ENCODE assay signal across 9 cellular contexts in the genomic region with DNA sequence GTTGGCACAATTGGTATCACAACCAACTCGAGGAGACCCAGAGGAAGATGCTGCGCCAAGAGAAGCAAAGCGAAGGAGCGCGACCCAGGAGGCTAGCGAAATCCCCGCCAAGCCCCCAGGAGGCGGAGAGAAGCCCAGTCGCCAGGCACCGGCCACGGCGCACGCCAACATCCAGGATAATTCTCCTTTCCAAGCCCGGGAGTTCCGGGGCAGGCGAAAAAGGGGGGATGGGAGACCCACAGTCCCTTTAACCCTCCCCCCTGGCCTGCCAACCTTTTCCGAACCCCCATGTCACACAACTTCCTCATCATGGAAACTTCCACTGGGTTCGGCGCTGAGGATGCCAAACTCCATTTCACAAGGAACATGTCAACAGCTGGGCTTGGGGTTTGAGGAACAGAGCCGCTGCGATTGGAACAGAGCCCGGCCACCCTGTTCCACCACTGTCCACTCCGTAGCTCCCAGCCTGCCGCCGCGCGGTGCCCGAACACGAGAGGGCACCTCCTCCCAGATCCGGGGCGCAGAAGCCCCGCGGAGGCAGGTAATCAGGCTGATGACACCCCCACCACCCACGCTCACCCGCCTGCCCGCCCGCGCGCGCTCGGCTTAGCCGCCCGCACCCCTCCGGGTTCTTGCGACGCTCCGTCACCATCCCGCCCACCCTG. TPM values are rescaled to one million over a fixed set of nuclear protein-coding genes. Genes with fewer than 3 reads are reported as not detected.
A peak's percentile ranks its signal among the peaks of the same experiment; 100 is the strongest.
DNase-seq lines count a peak whose midpoint lies in the region; ATAC-seq lines count a peak whose summit lies in the region.
"Had no signal": no experiment of that assay in that cellular context is flagged by ENCODE, and none has a peak within 500 bp of the region (broad histone marks: within the 10 kb centered on the region; RNA-seq: fewer than 3 reads in every experiment).

No MANE protein-coding gene starts in this region.

- no peak for ATAC-seq in HG02973 (IDR thresholded peaks at IDR 0.05; ENCODE audit: unreplicated experiment)

- peak overlapping the region; percentile 60 for H3K4me3 ChIP-seq in skeletal muscle cell (ENCODE audit: low read depth, low read length)

- DNase-seq in 8988T (peak; percentile 60), HT1080 (ENCODE audit: low read depth) (peak; percentile 35), T47D (ENCODE audit: low read depth in 1 of 2, low spot score in 1 of 2) (peak; percentile 64 to 82), iPS-NIHi7 (ENCODE audit: extremely low spot score) (peak; percentile 43), skeletal muscle cell (ENCODE audit: low read depth) (no peak), NCI-H774 (lab: John Stamatoyannopoulos, UW) (no peak), middle frontal gyrus (ENCODE audit: extremely low spot score, low spot score) (no peak)

- in situ Hi-C loops in T47D (cut with HindIII; ENCODE audit: low pct_unique_long_range_greater_than_20kb, low sequenced_read_pairs) = no loop called here

RNA-seq across cellular contexts. Expression of a gene that starts 0.6 kb away (rescaled TPM):
- total RNA-seq in HT1080 (2014; rRNA removed; shearing (Covaris generic)) = 0.69 and 1.3 TPM in 2 replicates
- polyA plus RNA-seq in HT1080 (2015; cell fraction: cytosol; rRNA removed) = 0.10 TPM in 2 replicates
- polyA plus RNA-seq in HT1080 (2015; cell fraction: nucleus; rRNA removed) = 0.02 and 0.16 TPM in 2 replicates
- total RNA-seq: activated naive CD4-positive, alpha-beta T cell treated with anti-CD3 and anti-CD28 coated beads, Interleukin-2, amount 50 U/mL, for 72 hours had no signal

Comparison
In these comparisons a context has a peak if more than half of its experiments do, and no peak if none do; other contexts are left out.
1. DNase-seq: peak in 8988T (single experiment), HT1080 (single experiment), T47D (2 of 2) and iPS-NIHi7 (single experiment); none in skeletal muscle cell (single experiment), NCI-H774 (single experiment) and middle frontal gyrus (single experiment).